Comparison of ENCODE assay signal across 8 cellular contexts in the genomic region with DNA sequence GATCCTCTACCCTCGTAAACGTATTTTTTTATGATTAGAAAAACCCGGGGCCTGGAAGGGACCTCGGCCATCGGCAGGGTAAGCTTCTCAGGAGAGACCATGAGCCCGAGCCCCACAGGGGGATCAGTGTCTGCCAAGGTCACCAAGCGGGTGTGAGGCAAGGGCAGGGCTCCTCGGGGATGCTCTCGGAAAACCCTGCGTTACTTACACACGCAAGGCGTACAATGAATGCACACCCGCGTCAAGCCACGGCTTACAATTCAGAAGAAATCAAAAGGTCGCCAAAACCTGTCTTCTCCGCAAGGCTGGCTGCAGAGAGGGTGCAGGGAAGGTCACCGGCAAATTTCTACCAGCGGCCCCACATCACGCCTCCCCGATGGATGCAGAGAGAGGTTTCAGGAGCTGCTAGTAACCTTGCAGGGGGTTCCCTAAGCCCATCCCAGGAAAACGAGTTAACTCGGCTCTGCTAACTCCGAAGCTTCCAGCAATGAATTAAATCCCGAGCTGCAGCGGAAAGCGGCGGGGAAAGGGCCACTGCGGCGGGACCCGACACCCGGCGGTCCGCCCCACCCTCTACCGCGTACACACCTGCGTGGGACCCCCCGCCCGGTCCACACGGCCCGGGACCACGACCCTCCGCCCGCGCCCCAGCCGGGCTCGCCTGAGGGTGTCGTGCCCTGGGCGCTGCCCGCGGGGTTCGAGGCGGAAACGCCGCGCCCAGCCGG. TPM values are rescaled to one million over a fixed set of nuclear protein-coding genes. Genes with fewer than 3 reads are reported as not detected.
A peak's percentile ranks its signal among the peaks of the same experiment; 100 is the strongest.
DNase-seq lines count a peak whose midpoint lies in the region; TF ChIP-seq lines count a peak whose summit lies in the region.

No MANE protein-coding gene starts in this region.

- TF ChIP-seq POLR2A in esophagus squamous epithelium (IDR thresholded peaks at IDR 0.05), result no peak

- peak overlapping the region; percentile 62 for H3K4me3 ChIP-seq in MG63
- H3K4me3 ChIP-seq in esophagus squamous epithelium, result peak overlapping the region; percentile 51 to 89 (median 71)

- H3K9me3 ChIP-seq in MG63, result no peaks in the 10 kb centered on the region
- H3K9me3 ChIP-seq in esophagus squamous epithelium, result no peaks in the 10 kb centered on the region

- peaks cover 19 to 76% (median 33%) of the 10 kb centered on the region in 3 donors for H3K4me1 ChIP-seq in esophagus squamous epithelium

- DNase-seq in DMS 273 (lab: John Stamatoyannopoulos, UW; ENCODE audit: unreplicated experiment) (peak; percentile 68), DMS 273 treated with DMSO at 0.1 percent for 48 hours (lab: John Stamatoyannopoulos, UW) (no peak), MG63 (no peak), activated T-cell treated with anti-CD3 and anti-CD28 coated beads for 48 hours (ENCODE audit: low read depth) (peak; percentile 20), esophagus squamous epithelium (lab: John Stamatoyannopoulos, UW) (no peak), nucleus accumbens (lab: John Stamatoyannopoulos, UW) (peak in 41 of 56 donors; percentile 23 to 79 (median 56)), NCI-H774 (lab: John Stamatoyannopoulos, UW) (no peak), DMS153 (lab: John Stamatoyannopoulos, UW) (no peak)

- no peaks in the 10 kb centered on the region for H3K27me3 ChIP-seq in MG63
- H3K27me3 ChIP-seq in esophagus squamous epithelium, result peaks cover 0 to 15% (median 0%) of the 10 kb centered on the region in 4 donors

- TF ChIP-seq CTCF in esophagus squamous epithelium (IDR thresholded peaks at IDR 0.05), result no peak

- WGBS in esophagus squamous epithelium, 2 donors, result 0% methylated on average over 2 to 38 of the region's 57 CpGs

- intact Hi-C loops in esophagus squamous epithelium (cut with DNase I), result loop anchor here (10.0 kb wide), 2 partner anchors 63 to 187 kb away; no protein-coding TSS in a partner anchor

- H3K36me3 ChIP-seq in MG63 (no peaks in the 10 kb centered on the region), esophagus squamous epithelium (no peaks in the 10 kb centered on the region)

- H3K27ac ChIP-seq in esophagus squamous epithelium, result peak overlapping the region; percentile 77 to 93 (median 86)

RNA-seq across cellular contexts. Expression of a gene that starts 0.6 kb away (rescaled TPM):
- 2.1 and 10.0 TPM in 2 replicates for total RNA-seq in MG63 (2014; rRNA removed; shearing (Covaris generic); ENCODE audit: low replicate concordance)
- total RNA-seq in esophagus squamous epithelium, result 10 to 100 TPM in 1 of 4 donors, 1 to 10 TPM in 3; 1.3 to 13.5 (median 5.2) TPM

Comparison
In these comparisons a context has a peak if more than half of its experiments do, and no peak if none do; other contexts are left out.
1. DNase-seq: peak in DMS 273 (single experiment), activated T-cell treated with anti-CD3 and anti-CD28 coated beads for 48 hours (single experiment) and nucleus accumbens (41 of 56); none in DMS 273 treated with DMSO at 0.1 percent for 48 hours (single experiment), MG63 (single experiment), esophagus squamous epithelium (single experiment), NCI-H774 (single experiment) and DMS153 (single experiment).